In genomic region chr11:123546515-123546914, GRCh38 we compare ENCODE assay signal across 2 cellular contexts.
A peak's percentile ranks its signal among the peaks of the same experiment; 100 is the strongest.
TF ChIP-seq lines count a peak whose summit lies in the region.

No MANE protein-coding gene starts in this region.

TF ChIP-seq in SK-N-SH, 30 proteins besides CTCF, POLR2A, EP300 and RAD21 (continued from another document):
- no peak for TF ChIP-seq RCOR1 (IDR thresholded peaks at IDR 0.05; ENCODE audit: low read length)
- TF ChIP-seq REST (IDR thresholded peaks at IDR 0.05; ENCODE audit: low read depth, low read length): no peak
- TF ChIP-seq YY1 (IDR thresholded peaks at IDR 0.05; ENCODE audit: low read depth): no peak
- peak; percentile 20; the same call in 1 of the 2 replicates for TF ChIP-seq PBX3 (IDR thresholded peaks at IDR 0.05)
- peak; percentile 34; the same call in 1 of the 2 replicates for TF ChIP-seq FOSL2 (IDR thresholded peaks at IDR 0.05; ENCODE audit: borderline replicate concordance, low read depth)
- peak; percentile 21; the same call in 1 of the 2 replicates for TF ChIP-seq NFIC (IDR thresholded peaks at IDR 0.05; ENCODE audit: borderline replicate concordance)
TF ChIP-seq in SK-N-SH: peak in this region for 5.

TF ChIP-seq in WTC11, 78 proteins besides CTCF, POLR2A, EP300 and RAD21 (continued from another document):
- TF ChIP-seq E2F1 (CRISPR knock-in tag; IDR thresholded peaks at IDR 0.05) (no peak), GRHL2 (CRISPR knock-in tag; IDR thresholded peaks at IDR 0.05; ENCODE audit: insufficient replicate concordance, severe bottlenecking) (no peak), MXD4 (CRISPR knock-in tag; IDR thresholded peaks at IDR 0.05; ENCODE audit: borderline replicate concordance) (no peak), STAT6 (CRISPR knock-in tag; conservative IDR thresholded peaks at IDR 0.05; ENCODE audit: low read depth) (no peak), CDX4 (CRISPR knock-in tag; IDR thresholded peaks at IDR 0.05; ENCODE audit: borderline replicate concordance) (no peak), NR1H2 (CRISPR knock-in tag; IDR thresholded peaks at IDR 0.05) (no peak)
